ENCODE assay signal across 21 cellular contexts in genomic region chr11:70712471-70712870, GRCh38.
DNase-seq lines count a peak whose midpoint lies in the region; ATAC-seq, FAIRE-seq and TF ChIP-seq lines count a peak whose summit lies in the region.
"Had no signal": no experiment of that assay in that cellular context is flagged by ENCODE, and none has a peak within 500 bp of the region (broad histone marks: within the 10 kb centered on the region; RNA-seq: fewer than 3 reads in every experiment).

No MANE protein-coding gene starts in this region.

- H3K27ac Mint-ChIP-seq in brain = peak overlapping the region in 4 of 5 experiments; percentile 10 to 38 (median 24)
- no peak overlapping the region for H3K27ac Mint-ChIP-seq in nephron progenitor cell
- H3K27ac Mint-ChIP-seq in activated naive CD8-positive, alpha-beta T cell treated with anti-CD3 and anti-CD28 coated beads for 36 hours = no peak overlapping the region
- H3K27ac Mint-ChIP-seq: activated B cell treated with CpG ODN at 0.5 μM for 24 hours; activated CD8-positive, alpha-beta T cell treated with anti-CD3 and anti-CD28 coated beads, Interleukin-2, amount 10 ng/mL, durations not matched to agents 7 days and 5 days; activated naive CD8-positive, alpha-beta T cell treated with anti-CD3 and anti-CD28 coated beads, Interleukin-2, amount 10 ng/mL, durations not matched to agents 7 days and 5 days; natural killer cell had no signal

- POLR2A ChIA-PET in HEK293T (lab: Yijun Ruan, JAX) = no interaction called here

- H3K27me3 Mint-ChIP-seq in brain (peaks cover 3% of the 10 kb centered on the region), nephron progenitor cell (ENCODE audit: low read depth, poor library complexity) (peaks cover 8% of the 10 kb centered on the region)
- peaks cover 34% of the 10 kb centered on the region for H3K27me3 Mint-ChIP-seq in activated naive CD8-positive, alpha-beta T cell treated with anti-CD3 and anti-CD28 coated beads for 36 hours

- no peaks in the 10 kb centered on the region for H3K36me3 Mint-ChIP-seq in brain
- no peaks in the 10 kb centered on the region for H3K36me3 Mint-ChIP-seq in nephron progenitor cell (ENCODE audit: low read depth)
- H3K36me3 Mint-ChIP-seq in activated naive CD8-positive, alpha-beta T cell treated with anti-CD3 and anti-CD28 coated beads for 36 hours = no peaks in the 10 kb centered on the region
- H3K36me3 Mint-ChIP-seq: activated naive CD8-positive, alpha-beta T cell treated with anti-CD3 and anti-CD28 coated beads, Interleukin-2, amount 10 ng/mL, durations not matched to agents 7 days and 5 days; natural killer cell had no signal

- DNase-seq in ELF-1 (ENCODE audit: low read depth, low spot score) = peak; percentile 69
- DNase-seq in HEK293T (ENCODE audit: extremely low spot score) = peak; percentile 16
- no peak for DNase-seq in nephron progenitor cell
- DNase-seq in frontal cortex (ENCODE audit: low spot score in 2 of 2) = no peak
- DNase-seq in activated CD4-positive, alpha-beta T cell treated with anti-CD3 and anti-CD28 coated beads, Interleukin-2, amount 50 U/mL, for 1 hour = no peak
- no peak for DNase-seq in activated naive CD8-positive, alpha-beta T cell treated with anti-CD3 and anti-CD28 coated beads for 36 hours
- DNase-seq: activated B cell treated with CpG ODN at 0.5 μM for 24 hours; activated CD8-positive, alpha-beta T cell treated with anti-CD3 and anti-CD28 coated beads, Interleukin-2, amount 10 ng/mL, durations not matched to agents 7 days and 5 days; activated naive CD8-positive, alpha-beta T cell treated with anti-CD3 and anti-CD28 coated beads, Interleukin-2, amount 10 ng/mL, durations not matched to agents 7 days and 5 days; glutamatergic neuron; mammary epithelial cell; natural killer cell; NCI-H226; SHP77; stimulated activated CD4-positive, alpha-beta T cell treated with anti-CD3 and anti-CD28 coated beads, Interleukin-12 subunit alpha, Interleukin-12 subunit beta, amount 100 ng/mL, for 4 hours; T-helper 1 cell had no signal

- no peak for FAIRE-seq in frontal cortex (lab: Jason Lieb, UNC)
- FAIRE-seq: bronchial epithelial cell, D721Med had no signal

- H3K9me3 Mint-ChIP-seq in brain = no peaks in the 10 kb centered on the region
- no peaks in the 10 kb centered on the region for H3K9me3 Mint-ChIP-seq in nephron progenitor cell
- no peaks in the 10 kb centered on the region for H3K9me3 Mint-ChIP-seq in activated naive CD8-positive, alpha-beta T cell treated with anti-CD3 and anti-CD28 coated beads for 36 hours
- H3K9me3 Mint-ChIP-seq: activated B cell treated with CpG ODN at 0.5 μM for 24 hours; activated naive CD8-positive, alpha-beta T cell treated with anti-CD3 and anti-CD28 coated beads, Interleukin-2, amount 10 ng/mL, durations not matched to agents 7 days and 5 days; natural killer cell had no signal

- H3K4me3 Mint-ChIP-seq in brain = no peak overlapping the region
- peak overlapping the region; percentile 16 for H3K4me3 Mint-ChIP-seq in nephron progenitor cell
- no peak overlapping the region for H3K4me3 Mint-ChIP-seq in activated naive CD8-positive, alpha-beta T cell treated with anti-CD3 and anti-CD28 coated beads for 36 hours
- H3K4me3 Mint-ChIP-seq: activated B cell treated with CpG ODN at 0.5 μM for 24 hours; activated CD8-positive, alpha-beta T cell treated with anti-CD3 and anti-CD28 coated beads, Interleukin-2, amount 10 ng/mL, durations not matched to agents 7 days and 5 days; activated naive CD8-positive, alpha-beta T cell treated with anti-CD3 and anti-CD28 coated beads, Interleukin-2, amount 10 ng/mL, durations not matched to agents 7 days and 5 days; natural killer cell had no signal

- TF ChIP-seq CTCF in brain (conservative IDR thresholded peaks at IDR 0.05) (no peak), nephron progenitor cell (IDR thresholded peaks at IDR 0.05) (no peak)

- no peak for ATAC-seq in HG03354 (IDR thresholded peaks at IDR 0.05; ENCODE audit: poor library complexity, severe bottlenecking, unreplicated experiment)
- ATAC-seq: activated CD8-positive, alpha-beta T cell treated with anti-CD3 and anti-CD28 coated beads, Interleukin-2, amount 10 ng/mL, durations not matched to agents 7 days and 5 days; esophagus mucosa; natural killer cell had no signal

- H3K4me1 Mint-ChIP-seq in brain (peaks cover 72% of the 10 kb centered on the region), nephron progenitor cell (peaks cover 62% of the 10 kb centered on the region)
- H3K4me1 Mint-ChIP-seq in activated naive CD8-positive, alpha-beta T cell treated with anti-CD3 and anti-CD28 coated beads for 36 hours = no peaks in the 10 kb centered on the region
- H3K4me1 Mint-ChIP-seq: activated B cell treated with CpG ODN at 0.5 μM for 24 hours, natural killer cell had no signal

- CTCF ChIA-PET in HEK293T (lab: Yijun Ruan, JAX) = no interaction called here

TF ChIP-seq in HEK293T, 16 proteins besides CTCF, POLR2A, EP300 and RAD21:
- no peak for TF ChIP-seq FOXA1 (IDR thresholded peaks at IDR 0.05)
- TF ChIP-seq L3MBTL2 (conservative IDR thresholded peaks at IDR 0.05) = no peak
- TF ChIP-seq CTBP1 (IDR thresholded peaks at IDR 0.05; ENCODE audit: borderline replicate concordance) = no peak
- no peak for TF ChIP-seq ZNF384 (IDR thresholded peaks at IDR 0.05)
- TF ChIP-seq ARNT (IDR thresholded peaks at IDR 0.05) = no peak
- no peak for TF ChIP-seq FOXK2 (IDR thresholded peaks at IDR 0.05)

Comparison
In these comparisons a context has a peak if more than half of its experiments do, and no peak if none do; other contexts are left out.
1. DNase-seq: peak in ELF-1 (single experiment) and HEK293T (single experiment); none in nephron progenitor cell (single experiment), frontal cortex (0 of 2), activated CD4-positive, alpha-beta T cell treated with anti-CD3 and anti-CD28 coated beads, Interleukin-2, amount 50 U/mL, for 1 hour (single experiment) and activated naive CD8-positive, alpha-beta T cell treated with anti-CD3 and anti-CD28 coated beads for 36 hours (single experiment).
2. H3K27ac Mint-ChIP-seq: peak in brain (4 of 5); none in nephron progenitor cell (single experiment) and activated naive CD8-positive, alpha-beta T cell treated with anti-CD3 and anti-CD28 coated beads for 36 hours (single experiment).